Comparison of ENCODE assay signal across 23 cellular contexts in genomic region chr3:116145613-116146012, GRCh38.
DNase-seq lines count a peak whose midpoint lies in the region; ATAC-seq, FAIRE-seq and TF ChIP-seq lines count a peak whose summit lies in the region.
"Had no signal": no experiment of that assay in that cellular context is flagged by ENCODE, and none has a peak within 500 bp of the region (broad histone marks: within the 10 kb centered on the region; RNA-seq: fewer than 3 reads in every experiment).

No MANE protein-coding gene starts in this region.

- H3K9me3 ChIP-seq in small intestine (ENCODE audit: control insufficient read depth, low read depth) (no peaks in the 10 kb centered on the region), esophagus muscularis mucosa (peaks cover 0 to 16% (median 12%) of the 10 kb centered on the region in 4 donors)
- H3K9me3 ChIP-seq: Caco-2, HAP-1 had no signal

- H3K27ac ChIP-seq in small intestine (ENCODE audit: low read depth in 1 of 2, low read length in 1 of 2) (no peak overlapping the region), esophagus muscularis mucosa (replicated peaks in 1 of 4) (no peak overlapping the region)
- H3K27ac ChIP-seq: 22Rv1, BLaER1, C4-2B had no signal

- intact Hi-C loops in esophagus muscularis mucosa (cut with DNase I): no loop called here

- FAIRE-seq in RCC 7860 (lab: Jason Lieb, UNC) (peak; percentile 57), frontal cortex (lab: Jason Lieb, UNC) (peak; percentile 66), small intestine (lab: Jason Lieb, UNC) (peak; percentile 39)
- FAIRE-seq: A204.1, GM12892, H54 had no signal

- H3K4me3 Mint-ChIP-seq in activated T-helper 17 cell treated with anti-CD3 and anti-CD28 coated beads, Interleukin-2, amount 50 U/mL, for 72 hours: no peak overlapping the region
- H3K4me3 Mint-ChIP-seq: B cell; CD4-positive, CD25-positive, alpha-beta regulatory T cell; CD8-positive, alpha-beta T cell; HFFc6 had no signal

- no peaks in the 10 kb centered on the region for H3K4me1 ChIP-seq in small intestine (ENCODE audit: control insufficient read depth in 2 of 2, insufficient read depth in 1 of 2, low read depth in 1 of 2, low read length in 1 of 2)
- no peaks in the 10 kb centered on the region for H3K4me1 ChIP-seq in esophagus muscularis mucosa
- H3K4me1 ChIP-seq: BLaER1, Caco-2, HAP-1 had no signal

- no peak for TF ChIP-seq POLR2A in esophagus muscularis mucosa (IDR thresholded peaks at IDR 0.05; ENCODE audit: low read depth)

- no peaks in the 10 kb centered on the region for H3K36me3 Mint-ChIP-seq in activated T-helper 17 cell treated with anti-CD3 and anti-CD28 coated beads, Interleukin-2, amount 50 U/mL, for 72 hours (ENCODE audit: low read depth)
- H3K36me3 Mint-ChIP-seq: CD4-positive, CD25-positive, alpha-beta regulatory T cell; CD8-positive, alpha-beta T cell had no signal

- H3K4me3 ChIP-seq in small intestine (ENCODE audit: low read depth in 1 of 2, low read length in 2 of 2) (no peak overlapping the region), esophagus muscularis mucosa (no peak overlapping the region)
- H3K4me3 ChIP-seq: BLaER1, HAP-1 had no signal

- H3K27me3 Mint-ChIP-seq in activated T-helper 17 cell treated with anti-CD3 and anti-CD28 coated beads, Interleukin-2, amount 50 U/mL, for 72 hours: no peaks in the 10 kb centered on the region
- H3K27me3 Mint-ChIP-seq: B cell; CD4-positive, CD25-positive, alpha-beta regulatory T cell had no signal

- H3K27me3 ChIP-seq in small intestine (ENCODE audit: control insufficient read depth in 2 of 2, insufficient read depth in 2 of 2, low read length in 2 of 2) (no peaks in the 10 kb centered on the region), esophagus muscularis mucosa (no peaks in the 10 kb centered on the region)
- H3K27me3 ChIP-seq: BLaER1 had no signal

- no peak overlapping the region for H3K27ac Mint-ChIP-seq in activated T-helper 17 cell treated with anti-CD3 and anti-CD28 coated beads, Interleukin-2, amount 50 U/mL, for 72 hours
- H3K27ac Mint-ChIP-seq: B cell; CD4-positive, CD25-positive, alpha-beta regulatory T cell; CD8-positive, alpha-beta T cell; HFFc6 had no signal

- WGBS in small intestine, 3 donors: 87 to 95% (median 92%) methylated on average over 1 of the region's 1 CpG
- WGBS in esophagus muscularis mucosa: 95% methylated on average over 1 of the region's 1 CpG

- no peak for TF ChIP-seq EP300 in esophagus muscularis mucosa (IDR thresholded peaks at IDR 0.05)

- H3K4me1 Mint-ChIP-seq in activated T-helper 17 cell treated with anti-CD3 and anti-CD28 coated beads, Interleukin-2, amount 50 U/mL, for 72 hours: no peaks in the 10 kb centered on the region
- H3K4me1 Mint-ChIP-seq: B cell; CD4-positive, CD25-positive, alpha-beta regulatory T cell had no signal

- DNase-seq in DMS53 (lab: John Stamatoyannopoulos, UW) (peak; percentile 1), DMS53 treated with DMSO at 0.1 percent for 48 hours (lab: John Stamatoyannopoulos, UW; ENCODE audit: unreplicated experiment) (no peak), RCC 7860 (ENCODE audit: low spot score) (no peak), frontal cortex (ENCODE audit: low spot score in 2 of 2) (no peak), small intestine (no peak), esophagus muscularis mucosa (ENCODE audit: extremely low spot score) (no peak)
- DNase-seq in stimulated activated naive CD8-positive, alpha-beta T cell treated with anti-CD3 and anti-CD28 coated beads, Interleukin-15, Interleukin-2, amounts not matched to agents 100 U/mL and 50 U/mL, for 24 hours: no peak
- DNase-seq: Caco-2; CD4-positive, CD25-positive, alpha-beta regulatory T cell; CD8-positive, alpha-beta T cell; DMS153; DMS79 treated with DMSO at 0.1 percent for 48 hours; GOT3; HFFc6 had no signal

- H3K36me3 ChIP-seq in small intestine (ENCODE audit: control insufficient read depth in 2 of 2, insufficient read depth in 2 of 2, low read length in 2 of 2) (no peaks in the 10 kb centered on the region), esophagus muscularis mucosa (no peaks in the 10 kb centered on the region)
- H3K36me3 ChIP-seq: BLaER1, HAP-1 had no signal

- peaks cover 8% of the 10 kb centered on the region for H3K9me3 Mint-ChIP-seq in activated T-helper 17 cell treated with anti-CD3 and anti-CD28 coated beads, Interleukin-2, amount 50 U/mL, for 72 hours

- no peak for TF ChIP-seq CTCF in esophagus muscularis mucosa (IDR thresholded peaks at IDR 0.05)

- ATAC-seq in stimulated activated naive CD8-positive, alpha-beta T cell treated with anti-CD3 and anti-CD28 coated beads, Interleukin-15, Interleukin-2, amounts not matched to agents 100 U/mL and 50 U/mL, for 24 hours: no peak
- ATAC-seq in activated T-helper 17 cell treated with anti-CD3 and anti-CD28 coated beads, Interleukin-2, amount 50 U/mL, for 72 hours (replicated peaks): no peak
- ATAC-seq: CD8-positive, alpha-beta T cell had no signal
